In genomic region chr11:3652514-3652913, GRCh38 we compare ENCODE assay signal across 2 cellular contexts. TPM values are rescaled to one million over a fixed set of nuclear protein-coding genes. Genes with fewer than 3 reads are reported as not detected.
"Had no signal": no experiment of that assay in that cellular context is flagged by ENCODE, and none has a peak within 500 bp of the region (broad histone marks: within the 10 kb centered on the region; RNA-seq: fewer than 3 reads in every experiment).

No MANE protein-coding gene starts in this region.

RNA-seq across cellular contexts. Expression of gene ART1, which starts 7.6 kb away (rescaled TPM):
- total RNA-seq: G401, GM12878 had no signal
- polyA plus RNA-seq: GM12878 had no signal

RNA-seq across cellular contexts. Expression of gene ART5, which starts 10.7 kb away (rescaled TPM):
- total RNA-seq: GM12878 had no signal
